Comparison of ENCODE assay signal across 17 cellular contexts in the genomic region with DNA sequence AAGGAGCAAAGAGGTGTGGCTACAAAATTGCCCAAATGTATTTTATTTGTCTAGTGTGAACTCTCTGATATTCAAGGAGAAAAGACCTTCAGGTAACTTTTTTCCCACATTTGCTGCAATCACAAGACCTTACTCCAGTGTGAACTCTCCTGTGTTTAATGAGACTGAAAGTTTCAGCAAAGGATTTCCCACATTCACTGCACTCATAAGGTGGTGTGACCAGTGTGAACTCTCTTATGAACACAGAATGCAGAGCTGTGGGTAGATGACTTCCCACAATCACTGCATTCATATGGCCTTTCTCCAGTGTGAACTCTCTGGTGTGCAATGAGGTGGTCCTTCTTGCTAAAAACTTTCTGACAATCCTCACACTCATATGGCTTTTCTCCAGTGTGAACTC. TPM values are rescaled to one million over a fixed set of nuclear protein-coding genes. Genes with fewer than 3 reads are reported as not detected.
DNase-seq lines count a peak whose midpoint lies in the region; ATAC-seq, FAIRE-seq and TF ChIP-seq lines count a peak whose summit lies in the region.
"Had no signal": no experiment of that assay in that cellular context is flagged by ENCODE, and none has a peak within 500 bp of the region (broad histone marks: within the 10 kb centered on the region; RNA-seq: fewer than 3 reads in every experiment).

No MANE protein-coding gene starts in this region.

- H3K27ac ChIP-seq in GM23248 (no peak overlapping the region), endothelial cell of umbilical vein (ENCODE audit: insufficient read depth, low read depth, low read length) (no peak overlapping the region), subcutaneous abdominal adipose tissue (ENCODE audit: low read depth, low read length) (no peak overlapping the region)
- H3K27ac ChIP-seq: HL-60 had no signal

- H3K4me3 ChIP-seq in GM23248 (no peak overlapping the region), endothelial cell of umbilical vein (replicated peaks in 1 of 3; ENCODE audit: insufficient read depth in 1 of 3, low read depth in 1 of 3, low read length in 3 of 3) (no peak overlapping the region), subcutaneous abdominal adipose tissue (ENCODE audit: low read depth in 1 of 5, low read length in 5 of 5) (peak overlapping the region in 4 of 5 donors; percentile 6 to 36 (median 28))
- H3K4me3 ChIP-seq: GM12878 had no signal

- H3K9me2 ChIP-seq in GM23248 (ENCODE audit: insufficient read depth), result no peaks in the 10 kb centered on the region

- H3K27me3 ChIP-seq in GM23248 (replicated peaks; ENCODE audit: insufficient read depth) (no peaks in the 10 kb centered on the region), endothelial cell of umbilical vein (ENCODE audit: control insufficient read depth in 2 of 2, insufficient read depth in 2 of 2, low read length in 2 of 2) (no peaks in the 10 kb centered on the region), subcutaneous abdominal adipose tissue (ENCODE audit: control insufficient read depth in 5 of 5, insufficient read depth in 4 of 5, low read length in 5 of 5) (peaks cover 0 to 10% (median 0%) of the 10 kb centered on the region in 5 donors)

- ATAC-seq in activated naive CD8-positive, alpha-beta T cell treated with anti-CD3 and anti-CD28 coated beads, Interleukin-2, amount 50 U/mL, for 24 hours, result no peak
- ATAC-seq: GM12878, HCT116, SK-N-SH treated with all-trans-retinoic acid at 6 μM for 48 hours had no signal

- H3K9me3 ChIP-seq in GM23248 (ENCODE audit: low read depth) (peaks cover 5% of the 10 kb centered on the region), endothelial cell of umbilical vein (replicated peaks; ENCODE audit: control insufficient read depth, insufficient read depth, low read length) (peaks cover 27% of the 10 kb centered on the region), subcutaneous abdominal adipose tissue (ENCODE audit: control insufficient read depth in 5 of 5, low read length in 5 of 5) (peaks cover 40 to 75% (median 55%) of the 10 kb centered on the region in 5 donors)

- intact Hi-C loops in endothelial cell of umbilical vein (cut with micrococcal nuclease), result no loop called here

- no peak for TF ChIP-seq CTCF in endothelial cell of umbilical vein (IDR thresholded peaks at IDR 0.05; ENCODE audit: extremely low read depth in 1 of 2, insufficient read depth in 1 of 2, low read depth in 1 of 2, low read length in 2 of 2)

- H3K4me1 ChIP-seq in GM23248 (ENCODE audit: insufficient read depth) (no peaks in the 10 kb centered on the region), endothelial cell of umbilical vein (ENCODE audit: control insufficient read depth, extremely low read depth, insufficient read depth, low read length) (no peaks in the 10 kb centered on the region), subcutaneous abdominal adipose tissue (ENCODE audit: control insufficient read depth in 5 of 5, insufficient read depth in 5 of 5, low read length in 5 of 5) (peaks cover 0 to 18% (median 0%) of the 10 kb centered on the region in 5 donors)

- peaks cover 23% of the 10 kb centered on the region for H3K79me2 ChIP-seq in GM23248 (ENCODE audit: insufficient read depth)
- H3K79me2 ChIP-seq in endothelial cell of umbilical vein (ENCODE audit: control insufficient read depth, insufficient read depth, low read length), result no peaks in the 10 kb centered on the region

- no peaks in the 10 kb centered on the region for H4K20me1 ChIP-seq in GM23248 (ENCODE audit: insufficient read depth)
- no peaks in the 10 kb centered on the region for H4K20me1 ChIP-seq in endothelial cell of umbilical vein (replicated peaks; ENCODE audit: control insufficient read depth, extremely low read depth, insufficient read depth, low read length)

- H3K36me3 ChIP-seq in GM23248 (ENCODE audit: low read depth) (peaks cover 58% of the 10 kb centered on the region), endothelial cell of umbilical vein (ENCODE audit: control insufficient read depth in 2 of 2, extremely low read depth in 1 of 2, insufficient read depth in 2 of 2, low read length in 2 of 2) (peaks cover 2 to 8% of the 10 kb centered on the region in 2 experiments), subcutaneous abdominal adipose tissue (ENCODE audit: control insufficient read depth in 5 of 5, insufficient read depth in 5 of 5, low read length in 5 of 5) (peaks cover 12 to 32% (median 22%) of the 10 kb centered on the region in 5 donors)

- DNase-seq in GM23248 (peak; percentile 14), endothelial cell of umbilical vein (ENCODE audit: low read depth, low spot score) (no peak), NCI-H2107 (lab: John Stamatoyannopoulos, UW) (no peak)
- no peak for DNase-seq in activated naive CD8-positive, alpha-beta T cell treated with anti-CD3 and anti-CD28 coated beads, Interleukin-2, amount 50 U/mL, for 24 hours
- DNase-seq: ACHN, DND-41, GDM1, NCI-H1105 treated with DMSO at 0.1 percent for 48 hours, NCI-H187, NCI-H69, SHP77 treated with DMSO at 0.1 percent for 48 hours had no signal

- H3K9ac ChIP-seq in GM23248, result no peak overlapping the region
- no peak overlapping the region for H3K9ac ChIP-seq in endothelial cell of umbilical vein (replicated peaks; ENCODE audit: extremely low read depth, insufficient read depth, low read length)
- H3K9ac ChIP-seq in subcutaneous abdominal adipose tissue (ENCODE audit: low read length in 5 of 5), result no peak overlapping the region

- peaks cover 59% of the 10 kb centered on the region for H3F3A ChIP-seq in GM23248 (ENCODE audit: insufficient read depth)

- CTCF ChIA-PET in endothelial cell of umbilical vein (lab: Charles Lee), result no interaction called here

- BruUV-seq in endothelial cell of umbilical vein (replicated peaks; lab: Mats Ljungman, UMichigan), result no TSS peak

- no peak for FAIRE-seq in endothelial cell of umbilical vein (lab: Jason Lieb, UNC)
- FAIRE-seq: GM12878, HTR-8/SVneo had no signal

- H2AFZ ChIP-seq in GM23248, result no peak overlapping the region
- H2AFZ ChIP-seq in endothelial cell of umbilical vein (ENCODE audit: low read depth, low read length), result no peak overlapping the region

- H3K4me3 Mint-ChIP-seq in activated naive CD8-positive, alpha-beta T cell treated with anti-CD3 and anti-CD28 coated beads, Interleukin-2, amount 50 U/mL, for 24 hours, result no peak overlapping the region

- POLR2A ChIA-PET in endothelial cell of umbilical vein (lab: Charles Lee), result no interaction called here

- no peaks in the 10 kb centered on the region for H3K9me1 ChIP-seq in endothelial cell of umbilical vein (replicated peaks; ENCODE audit: control insufficient read depth, extremely low read depth, insufficient read depth, low read length)

- peaks cover 93% of the 10 kb centered on the region for H3K36me3 Mint-ChIP-seq in activated naive CD8-positive, alpha-beta T cell treated with anti-CD3 and anti-CD28 coated beads, Interleukin-2, amount 50 U/mL, for 24 hours (ENCODE audit: low read depth)

- dilution Hi-C loops in endothelial cell of umbilical vein (cut with MboI; ENCODE audit: extremely low pct_ligation_motif_present, low sequenced_read_pairs), result no loop called here

- peaks cover 60% of the 10 kb centered on the region for H3K9me3 Mint-ChIP-seq in activated naive CD8-positive, alpha-beta T cell treated with anti-CD3 and anti-CD28 coated beads, Interleukin-2, amount 50 U/mL, for 24 hours

- H3K4me1 Mint-ChIP-seq in activated naive CD8-positive, alpha-beta T cell treated with anti-CD3 and anti-CD28 coated beads, Interleukin-2, amount 50 U/mL, for 24 hours, result no peaks in the 10 kb centered on the region

- peak; percentile 22 for TF ChIP-seq POLR2A in endothelial cell of umbilical vein (IDR thresholded peaks at IDR 0.05; ENCODE audit: low read depth, low read length)

- in situ Hi-C loops in GM23248 (cut with MboI), result no loop called here

- no peak overlapping the region for H3K27ac Mint-ChIP-seq in activated naive CD8-positive, alpha-beta T cell treated with anti-CD3 and anti-CD28 coated beads, Interleukin-2, amount 50 U/mL, for 24 hours

- no peak overlapping the region for H3K4me2 ChIP-seq in GM23248 (ENCODE audit: unreplicated experiment)
- no peak overlapping the region for H3K4me2 ChIP-seq in endothelial cell of umbilical vein (ENCODE audit: insufficient read depth, low read length)

- H3K27me3 Mint-ChIP-seq in activated naive CD8-positive, alpha-beta T cell treated with anti-CD3 and anti-CD28 coated beads, Interleukin-2, amount 50 U/mL, for 24 hours, result no peaks in the 10 kb centered on the region

RNA-seq across cellular contexts. Expression of gene ZNF814, which starts 16.4 kb away (rescaled TPM):
- 3.3 and 3.6 TPM in 2 replicates for total RNA-seq in GM23248 (2014; rRNA removed; shearing (Covaris generic))
- 11.7 and 14.1 TPM in 2 replicates for polyA plus RNA-seq in GM23248 (2016; fragmentation: Nextera tagmentation; extraction: Ambion mirVana)
- total RNA-seq in endothelial cell of umbilical vein, result 3.8 and 7.9 TPM in 2 replicates
- 3.3 and 5.7 TPM in 2 replicates for polyA plus RNA-seq in endothelial cell of umbilical vein
- 1.9 and 2.9 TPM in 2 replicates for polyA plus RNA-seq in endothelial cell of umbilical vein (2011; cell fraction: cytosol; rRNA removed)
- 6.3 and 7.9 TPM in 2 replicates for polyA plus RNA-seq in endothelial cell of umbilical vein (2011; cell fraction: nucleus; rRNA removed)
- 5.1 and 8.7 TPM in 2 replicates for polyA plus RNA-seq in endothelial cell of umbilical vein (2012)
- 12.9 and 15.9 TPM in 2 replicates for polyA minus RNA-seq in endothelial cell of umbilical vein
- 1.7 TPM for polyA minus RNA-seq in endothelial cell of umbilical vein (2011; cell fraction: cytosol; rRNA and poly(A)+ RNA removed)
- polyA minus RNA-seq in endothelial cell of umbilical vein (2011; cell fraction: nucleus; rRNA and poly(A)+ RNA removed), result 12.9 and 16.2 TPM in 2 replicates

RNA-seq across cellular contexts. Expression of gene ZNF587, which starts 22.8 kb away (rescaled TPM):
- 10.0 and 14.3 TPM in 2 replicates for total RNA-seq in GM23248 (2014; rRNA removed; shearing (Covaris generic))
- polyA plus RNA-seq in GM23248 (2016; fragmentation: Nextera tagmentation; extraction: Ambion mirVana) (6.9 and 8.0 TPM in 2 replicates), endothelial cell of umbilical vein (11.2 and 13.1 TPM in 2 replicates)
- total RNA-seq in endothelial cell of umbilical vein, result 43.1 and 44.0 TPM in 2 replicates
- 7.6 and 8.9 TPM in 2 replicates for polyA plus RNA-seq in endothelial cell of umbilical vein (2011; cell fraction: cytosol; rRNA removed)
- 45.2 and 51.5 TPM in 2 replicates for polyA plus RNA-seq in endothelial cell of umbilical vein (2011; cell fraction: nucleus; rRNA removed)
- polyA plus RNA-seq in endothelial cell of umbilical vein (2012), result 19.3 and 19.5 TPM in 2 replicates
- 30.2 and 30.4 TPM in 2 replicates for polyA minus RNA-seq in endothelial cell of umbilical vein
- 12.8 TPM for polyA minus RNA-seq in endothelial cell of umbilical vein (2011; cell fraction: cytosol; rRNA and poly(A)+ RNA removed)
- 23.0 and 39.9 TPM in 2 replicates for polyA minus RNA-seq in endothelial cell of umbilical vein (2011; cell fraction: nucleus; rRNA and poly(A)+ RNA removed)

RNA-seq across cellular contexts. Expression of gene ZNF587B, which starts 42.4 kb away (rescaled TPM):
- total RNA-seq in GM23248 (2014; rRNA removed; shearing (Covaris generic)), result 10.1 and 14.0 TPM in 2 replicates
- polyA plus RNA-seq in GM23248 (2016; fragmentation: Nextera tagmentation; extraction: Ambion mirVana) (5.1 TPM in 2 replicates), endothelial cell of umbilical vein (2.8 and 3.2 TPM in 2 replicates)
- total RNA-seq in endothelial cell of umbilical vein, result 15.6 and 16.3 TPM in 2 replicates
- 2.9 and 3.6 TPM in 2 replicates for polyA plus RNA-seq in endothelial cell of umbilical vein (2011; cell fraction: cytosol; rRNA removed)
- polyA plus RNA-seq in endothelial cell of umbilical vein (2011; cell fraction: nucleus; rRNA removed), result 19.7 and 22.5 TPM in 2 replicates
- polyA plus RNA-seq in endothelial cell of umbilical vein (2012), result 5.3 and 7.5 TPM in 2 replicates
- 19.2 and 19.6 TPM in 2 replicates for polyA minus RNA-seq in endothelial cell of umbilical vein
- 18.5 TPM for polyA minus RNA-seq in endothelial cell of umbilical vein (2011; cell fraction: cytosol; rRNA and poly(A)+ RNA removed)
- 15.6 and 22.0 TPM in 2 replicates for polyA minus RNA-seq in endothelial cell of umbilical vein (2011; cell fraction: nucleus; rRNA and poly(A)+ RNA removed)

RNA-seq across cellular contexts. Expression of gene ZNF417, which starts 43.9 kb away (rescaled TPM):
- total RNA-seq in GM23248 (2014; rRNA removed; shearing (Covaris generic)), result 9.8 and 14.7 TPM in 2 replicates
- 3.6 and 5.1 TPM in 2 replicates for polyA plus RNA-seq in GM23248 (2016; fragmentation: Nextera tagmentation; extraction: Ambion mirVana)
- total RNA-seq in endothelial cell of umbilical vein, result 10.6 and 17.8 TPM in 2 replicates
- 2.1 and 3.1 TPM in 2 replicates for polyA plus RNA-seq in endothelial cell of umbilical vein
- 1.7 and 2.3 TPM in 2 replicates for polyA plus RNA-seq in endothelial cell of umbilical vein (2011; cell fraction: cytosol; rRNA removed)
- 11.6 and 14.7 TPM in 2 replicates for polyA plus RNA-seq in endothelial cell of umbilical vein (2011; cell fraction: nucleus; rRNA removed)
- polyA plus RNA-seq in endothelial cell of umbilical vein (2012), result 4.1 and 5.1 TPM in 2 replicates
- 10.6 and 11.3 TPM in 2 replicates for polyA minus RNA-seq in endothelial cell of umbilical vein
- polyA minus RNA-seq in endothelial cell of umbilical vein (2011; cell fraction: cytosol; rRNA and poly(A)+ RNA removed), result 3.4 TPM
- polyA minus RNA-seq in endothelial cell of umbilical vein (2011; cell fraction: nucleus; rRNA and poly(A)+ RNA removed), result 12.2 TPM in 2 replicates

RNA-seq across cellular contexts. Expression of gene ZNF552, which starts 57.7 kb away (rescaled TPM):
- total RNA-seq in GM23248 (2014; rRNA removed; shearing (Covaris generic)), result 2.9 and 4.3 TPM in 2 replicates
- polyA plus RNA-seq in GM23248 (2016; fragmentation: Nextera tagmentation; extraction: Ambion mirVana) (2.7 and 3.2 TPM in 2 replicates), endothelial cell of umbilical vein (3.0 and 3.3 TPM in 2 replicates)
- 6.1 and 6.5 TPM in 2 replicates for total RNA-seq in endothelial cell of umbilical vein
- polyA plus RNA-seq in endothelial cell of umbilical vein (2011; cell fraction: cytosol; rRNA removed), result 2.7 and 2.8 TPM in 2 replicates
- 5.2 and 5.6 TPM in 2 replicates for polyA plus RNA-seq in endothelial cell of umbilical vein (2011; cell fraction: nucleus; rRNA removed)
- 4.7 and 5.6 TPM in 2 replicates for polyA plus RNA-seq in endothelial cell of umbilical vein (2012)
- 3.6 and 8.5 TPM in 2 replicates for polyA minus RNA-seq in endothelial cell of umbilical vein
- polyA minus RNA-seq in endothelial cell of umbilical vein (2011; cell fraction: cytosol; rRNA and poly(A)+ RNA removed), result 2.3 TPM
- 6.3 and 8.2 TPM in 2 replicates for polyA minus RNA-seq in endothelial cell of umbilical vein (2011; cell fraction: nucleus; rRNA and poly(A)+ RNA removed)

Comparison
In these comparisons a context has a peak if more than half of its experiments do, and no peak if none do; other contexts are left out.
1. H3K4me3 ChIP-seq: peak in subcutaneous abdominal adipose tissue (4 of 5); none in GM23248 (single experiment) and endothelial cell of umbilical vein (0 of 3).